20 cellular contexts compared by ENCODE assay signal in the genomic region with DNA sequence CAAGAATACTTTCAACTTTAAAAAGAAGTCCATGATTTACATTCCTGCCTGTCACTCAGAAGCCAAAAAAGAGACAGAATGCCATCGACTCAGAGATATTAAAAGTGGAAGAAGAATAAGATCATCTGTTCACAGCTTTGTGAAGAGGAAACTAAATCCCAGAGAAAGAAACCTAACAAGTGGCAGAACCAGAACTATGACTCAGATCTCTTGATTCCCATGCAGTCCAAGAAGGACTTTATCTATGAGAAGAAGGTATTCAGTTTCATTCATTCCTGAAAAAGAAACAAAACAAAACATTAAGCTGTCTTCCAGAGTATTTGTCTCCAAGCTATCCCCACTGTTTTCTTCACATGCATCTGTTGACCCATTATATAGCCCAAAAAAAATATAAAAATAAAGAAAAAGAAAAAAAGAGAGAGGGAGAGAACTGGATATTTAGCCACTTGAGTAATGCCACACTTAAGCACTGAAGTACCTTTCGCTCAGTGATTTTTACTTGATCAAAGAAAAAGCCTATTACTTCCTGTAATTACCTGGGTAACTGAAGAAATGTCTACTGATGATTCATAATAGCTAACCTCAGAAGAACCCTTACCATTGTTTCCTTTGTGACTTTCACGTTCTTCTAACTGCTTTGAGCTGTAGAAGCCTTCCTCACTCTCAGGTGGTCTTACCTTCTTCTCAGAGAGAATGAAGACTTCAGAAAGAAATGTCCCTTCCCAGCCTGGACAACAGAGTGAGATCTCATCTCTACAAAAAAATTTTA. TPM values are rescaled to one million over a fixed set of nuclear protein-coding genes. Genes with fewer than 3 reads are reported as not detected.
DNase-seq lines count a peak whose midpoint lies in the region; ATAC-seq and TF ChIP-seq lines count a peak whose summit lies in the region.
"Had no signal": no experiment of that assay in that cellular context is flagged by ENCODE, and none has a peak within 500 bp of the region (broad histone marks: within the 10 kb centered on the region; RNA-seq: fewer than 3 reads in every experiment).

No MANE protein-coding gene starts in this region.

- H3K27me3 ChIP-seq in CD4-positive, alpha-beta T cell (ENCODE audit: control insufficient read depth, insufficient read depth, low read length) = no peaks in the 10 kb centered on the region
- H3K27me3 ChIP-seq in left lung (no peaks in the 10 kb centered on the region), BE2C (no peaks in the 10 kb centered on the region)
- H3K27me3 ChIP-seq: BLaER1 treated with 17β-estradiol and CSF1 and Interleukin-3, amounts not matched to agents 10 nM and 100 nM had no signal

- no peaks in the 10 kb centered on the region for H3K9me3 ChIP-seq in CD4-positive, alpha-beta T cell (ENCODE audit: control insufficient read depth, low read length)
- H3K9me3 ChIP-seq in left lung (no peaks in the 10 kb centered on the region), BE2C (no peaks in the 10 kb centered on the region)
- H3K9me3 ChIP-seq: BLaER1 treated with 17β-estradiol and CSF1 and Interleukin-3, amounts not matched to agents 10 nM and 100 nM; Caco-2 had no signal

- CTCF ChIA-PET in activated CD4-positive, alpha-beta T cell treated with anti-CD3 and anti-CD28 coated beads for 36 hours (lab: Charles Lee) = interaction anchor here (0.8 to 1.6 kb wide), 5 partner anchors 11 to 678 kb away, joined by 3 read pairs; no protein-coding TSS in a partner anchor
- CTCF ChIA-PET in CD4-positive, alpha-beta T cell (lab: Charles Lee) = interaction anchor here (1.3 to 1.4 kb wide), 2 partner anchors 10 to 23 kb away, joined by 3 to 4 read pairs; no protein-coding TSS in a partner anchor

- H3K4me1 ChIP-seq in left lung = no peaks in the 10 kb centered on the region
- H3K4me1 ChIP-seq in BE2C = no peaks in the 10 kb centered on the region
- H3K4me1 ChIP-seq: Caco-2 had no signal

- no peaks in the 10 kb centered on the region for H3K36me3 Mint-ChIP-seq in activated CD4-positive, alpha-beta T cell treated with anti-CD3 and anti-CD28 coated beads for 36 hours (ENCODE audit: low read depth)
- no peaks in the 10 kb centered on the region for H3K36me3 Mint-ChIP-seq in CD4-positive, alpha-beta T cell (ENCODE audit: low read depth)

- H3K4me3 Mint-ChIP-seq in activated CD4-positive, alpha-beta T cell treated with anti-CD3 and anti-CD28 coated beads for 36 hours = no peak overlapping the region
- no peak overlapping the region for H3K4me3 Mint-ChIP-seq in CD4-positive, alpha-beta T cell

- intact Hi-C loops in activated CD4-positive, alpha-beta T cell treated with anti-CD3 and anti-CD28 coated beads for 36 hours (cut with DNase I, micrococcal nuclease) = no loop called here
- intact Hi-C loops in CD4-positive, alpha-beta T cell (cut with DNase I, micrococcal nuclease) = no loop called here
- intact Hi-C loops in left lung (cut with DNase I) = no loop called here

- DNase-seq in activated CD4-positive, alpha-beta T cell treated with anti-CD3 and anti-CD28 coated beads for 36 hours = no peak
- no peak for DNase-seq in activated CD4-positive, alpha-beta T cell treated with anti-CD3 and anti-CD28 coated beads for 48 hours
- no peak for DNase-seq in CD4-positive, alpha-beta T cell
- peak; percentile 1 for DNase-seq in SW480 (ENCODE audit: low spot score)
- no peak for DNase-seq in left lung
- no peak for DNase-seq in GDM1 (lab: John Stamatoyannopoulos, UW)
- DNase-seq in BE2C = no peak
- DNase-seq: 8988T, Caco-2, DND-41, GF-D8, GOT3, NCI-H1092, NCI-H1694 treated with DMSO at 0.1 percent for 48 hours, NCI-H446, NCI-H748 treated with DMSO at 0.1 percent for 48 hours, PC-3 had no signal

- H3K36me3 ChIP-seq in left lung (no peaks in the 10 kb centered on the region), BE2C (no peaks in the 10 kb centered on the region)
- H3K36me3 ChIP-seq: BLaER1 treated with 17β-estradiol and CSF1 and Interleukin-3, amounts not matched to agents 10 nM and 100 nM had no signal

- TF ChIP-seq CTCF in CD4-positive, alpha-beta T cell (IDR thresholded peaks at IDR 0.05) = no peak
- TF ChIP-seq CTCF in left lung (IDR thresholded peaks at IDR 0.05) = no peak
- TF ChIP-seq CTCF in BE2C (IDR thresholded peaks at IDR 0.05; ENCODE audit: low read depth, low read length) = no peak

- H3K4me3 ChIP-seq in left lung (no peak overlapping the region), BE2C (ENCODE audit: low read depth, low read length) (no peak overlapping the region)
- H3K4me3 ChIP-seq: BLaER1 treated with 17β-estradiol and CSF1 and Interleukin-3, amounts not matched to agents 10 nM and 100 nM; K562 had no signal

- H3K4me1 Mint-ChIP-seq in activated CD4-positive, alpha-beta T cell treated with anti-CD3 and anti-CD28 coated beads for 36 hours = peaks cover 19% of the 10 kb centered on the region
- H3K4me1 Mint-ChIP-seq in CD4-positive, alpha-beta T cell (ENCODE audit: low read depth) = peaks cover 22% of the 10 kb centered on the region

- peaks cover 2% of the 10 kb centered on the region for H3K27me3 Mint-ChIP-seq in activated CD4-positive, alpha-beta T cell treated with anti-CD3 and anti-CD28 coated beads for 36 hours
- peaks cover 7% of the 10 kb centered on the region for H3K27me3 Mint-ChIP-seq in CD4-positive, alpha-beta T cell

- H3K27ac Mint-ChIP-seq in activated CD4-positive, alpha-beta T cell treated with anti-CD3 and anti-CD28 coated beads for 36 hours = peak overlapping the region; percentile 48
- no peak overlapping the region for H3K27ac Mint-ChIP-seq in CD4-positive, alpha-beta T cell

- no peaks in the 10 kb centered on the region for H3K9me3 Mint-ChIP-seq in activated CD4-positive, alpha-beta T cell treated with anti-CD3 and anti-CD28 coated beads for 36 hours (ENCODE audit: low read depth)
- no peaks in the 10 kb centered on the region for H3K9me3 Mint-ChIP-seq in CD4-positive, alpha-beta T cell

- POLR2A ChIA-PET in activated CD4-positive, alpha-beta T cell treated with anti-CD3 and anti-CD28 coated beads for 36 hours (lab: Charles Lee) = interaction anchor here (0.7 kb wide), 1 partner anchor 23 kb away, joined by 4 read pairs; no protein-coding TSS in a partner anchor
- POLR2A ChIA-PET in CD4-positive, alpha-beta T cell (lab: Charles Lee) = interaction anchor here (1.8 to 1.9 kb wide), 2 partner anchors 23 to 80 kb away, joined by 9 to 11 read pairs; partner anchors contain the start of gene ZBTB14

- peak; percentile 90 for ATAC-seq in activated CD4-positive, alpha-beta T cell treated with anti-CD3 and anti-CD28 coated beads for 36 hours
- peak; percentile 46 for ATAC-seq in CD4-positive, alpha-beta T cell (ENCODE audit: poor library complexity)
- ATAC-seq in left lung (peak; percentile 76), HG03196 (IDR thresholded peaks at IDR 0.05; ENCODE audit: unreplicated experiment) (no peak)
- ATAC-seq: K562, PC-3 had no signal

- H3K27ac ChIP-seq in CD4-positive, alpha-beta T cell (ENCODE audit: low read depth, low read length) = no peak overlapping the region
- H3K27ac ChIP-seq in left lung = no peak overlapping the region

RNA-seq across cellular contexts. Expression of gene AKAIN1, which starts 17.7 kb away (rescaled TPM):
- not detected for total RNA-seq in activated CD4-positive, alpha-beta T cell treated with anti-CD3 and anti-CD28 coated beads for 36 hours
- total RNA-seq in CD4-positive, alpha-beta T cell = not detected
- total RNA-seq in left lung = not detected
- polyA plus RNA-seq in BE2C (2012; ENCODE audit: insufficient read depth, insufficient read length, low read depth) = not detected
- total RNA-seq: Caco-2, K562, PC-3 had no signal
- polyA plus RNA-seq: K562 had no signal
